In genomic region chr12:21528953-21529352, GRCh38 we compare ENCODE assay signal across 12 cellular contexts. TPM values are rescaled to one million over a fixed set of nuclear protein-coding genes. Genes with fewer than 3 reads are reported as not detected.
DNase-seq lines count a peak whose midpoint lies in the region; ATAC-seq lines count a peak whose summit lies in the region.
"Had no signal": no experiment of that assay in that cellular context is flagged by ENCODE, and none has a peak within 500 bp of the region (broad histone marks: within the 10 kb centered on the region; RNA-seq: fewer than 3 reads in every experiment).

No MANE protein-coding gene starts in this region.

- no peak for ATAC-seq in activated T-cell treated with anti-CD3 and anti-CD28 coated beads, Interleukin-2, amount 50 U/mL, for 72 hours (replicated peaks in 1 of 2)
- peak; percentile 50 to 61 for ATAC-seq in right cardiac atrium
- no peak for ATAC-seq in HG03342 (IDR thresholded peaks at IDR 0.05; ENCODE audit: unreplicated experiment)

- WGBS in right cardiac atrium = 57% methylated on average over 5 of the region's 5 CpGs

- H3K27me3 Mint-ChIP-seq in activated T-cell treated with anti-CD3 and anti-CD28 coated beads, Interleukin-2, amount 50 U/mL, for 72 hours (ENCODE audit: low read depth) = peaks cover 42% of the 10 kb centered on the region
- peaks cover 37% of the 10 kb centered on the region for H3K27me3 Mint-ChIP-seq in activated T-cell treated with anti-CD3 and anti-CD28 coated beads, Interleukin-2, amount 50 U/mL, for 24 hours
- peaks cover 27% of the 10 kb centered on the region for H3K27me3 Mint-ChIP-seq in activated T-helper 1 cell treated with anti-CD3 and anti-CD28 coated beads, Interleukin-12 subunit alpha, Interleukin-12 subunit beta, Interleukin-2, Interleukin-4 antibody, amounts not matched to agents 30 ng/mL and 10 ng/mL and 1 ng/mL, durations not matched to agents 14 hours and 24 hours and 36 hours (ENCODE audit: insufficient read depth)

- H3K27ac ChIP-seq in right cardiac atrium (ENCODE audit: low read length) (peak overlapping the region; percentile 8), skeletal muscle tissue (ENCODE audit: low read depth, low read length) (peak overlapping the region; percentile 41)

- H3K27me3 ChIP-seq in right cardiac atrium (ENCODE audit: control insufficient read depth, insufficient read depth) = no peaks in the 10 kb centered on the region
- peaks cover 0 to 2% (median 0%) of the 10 kb centered on the region in 3 donors for H3K27me3 ChIP-seq in skeletal muscle tissue (ENCODE audit: control insufficient read depth in 3 of 3, insufficient read depth in 3 of 3, low read length in 3 of 3)

- H3K4me3 ChIP-seq in right cardiac atrium (ENCODE audit: low read length) (no peak overlapping the region), skeletal muscle tissue (ENCODE audit: low read length in 3 of 3) (peak overlapping the region in 2 of 3 donors; percentile 25 to 74)

- H3K4me3 Mint-ChIP-seq in activated T-cell treated with anti-CD3 and anti-CD28 coated beads, Interleukin-2, amount 50 U/mL, for 72 hours = peak overlapping the region; percentile 62 to 82
- no peak overlapping the region for H3K4me3 Mint-ChIP-seq in activated T-cell treated with anti-CD3 and anti-CD28 coated beads, Interleukin-2, amount 50 U/mL, for 24 hours
- H3K4me3 Mint-ChIP-seq in activated T-helper 1 cell treated with anti-CD3 and anti-CD28 coated beads, Interleukin-12 subunit alpha, Interleukin-12 subunit beta, Interleukin-2, Interleukin-4 antibody, amounts not matched to agents 30 ng/mL and 10 ng/mL and 1 ng/mL, durations not matched to agents 14 hours and 24 hours and 36 hours = peak overlapping the region; percentile 68

- H3K36me3 ChIP-seq in skeletal muscle tissue (ENCODE audit: control insufficient read depth in 3 of 3, insufficient read depth in 3 of 3, low read length in 3 of 3) = peaks cover 4 to 5% (median 5%) of the 10 kb centered on the region in 3 donors

- H3K27ac Mint-ChIP-seq in activated T-cell treated with anti-CD3 and anti-CD28 coated beads, Interleukin-2, amount 50 U/mL, for 72 hours = no peak overlapping the region
- H3K27ac Mint-ChIP-seq in activated T-cell treated with anti-CD3 and anti-CD28 coated beads, Interleukin-2, amount 50 U/mL, for 24 hours = no peak overlapping the region
- no peak overlapping the region for H3K27ac Mint-ChIP-seq in activated T-helper 1 cell treated with anti-CD3 and anti-CD28 coated beads, Interleukin-12 subunit alpha, Interleukin-12 subunit beta, Interleukin-2, Interleukin-4 antibody, amounts not matched to agents 30 ng/mL and 10 ng/mL and 1 ng/mL, durations not matched to agents 14 hours and 24 hours and 36 hours

- H3K9me3 ChIP-seq in right cardiac atrium (ENCODE audit: control insufficient read depth, low read length) (no peaks in the 10 kb centered on the region), skeletal muscle tissue (ENCODE audit: control insufficient read depth in 3 of 3, low read length in 3 of 3) (peaks cover 0 to 2% (median 0%) of the 10 kb centered on the region in 3 donors)

- H3K9me3 Mint-ChIP-seq in activated T-cell treated with anti-CD3 and anti-CD28 coated beads, Interleukin-2, amount 50 U/mL, for 72 hours = peaks cover 4 to 9% of the 10 kb centered on the region in 2 donors
- peaks cover 6% of the 10 kb centered on the region for H3K9me3 Mint-ChIP-seq in activated T-cell treated with anti-CD3 and anti-CD28 coated beads, Interleukin-2, amount 50 U/mL, for 24 hours
- H3K9me3 Mint-ChIP-seq in activated T-helper 1 cell treated with anti-CD3 and anti-CD28 coated beads, Interleukin-12 subunit alpha, Interleukin-12 subunit beta, Interleukin-2, Interleukin-4 antibody, amounts not matched to agents 30 ng/mL and 10 ng/mL and 1 ng/mL, durations not matched to agents 14 hours and 24 hours and 36 hours = peaks cover 9% of the 10 kb centered on the region

- peaks cover 7 to 11% of the 10 kb centered on the region in 2 donors for H3K36me3 Mint-ChIP-seq in activated T-cell treated with anti-CD3 and anti-CD28 coated beads, Interleukin-2, amount 50 U/mL, for 72 hours (ENCODE audit: insufficient read depth in 2 of 2)
- H3K36me3 Mint-ChIP-seq in activated T-cell treated with anti-CD3 and anti-CD28 coated beads, Interleukin-2, amount 50 U/mL, for 24 hours (ENCODE audit: low read depth) = no peaks in the 10 kb centered on the region
- peaks cover 2% of the 10 kb centered on the region for H3K36me3 Mint-ChIP-seq in activated T-helper 1 cell treated with anti-CD3 and anti-CD28 coated beads, Interleukin-12 subunit alpha, Interleukin-12 subunit beta, Interleukin-2, Interleukin-4 antibody, amounts not matched to agents 30 ng/mL and 10 ng/mL and 1 ng/mL, durations not matched to agents 14 hours and 24 hours and 36 hours (ENCODE audit: low read depth)

- peaks cover 12% of the 10 kb centered on the region for H3K4me1 Mint-ChIP-seq in activated T-cell treated with anti-CD3 and anti-CD28 coated beads, Interleukin-2, amount 50 U/mL, for 72 hours (ENCODE audit: low read depth)
- peaks cover 10% of the 10 kb centered on the region for H3K4me1 Mint-ChIP-seq in activated T-cell treated with anti-CD3 and anti-CD28 coated beads, Interleukin-2, amount 50 U/mL, for 24 hours (ENCODE audit: low read depth)
- peaks cover 5% of the 10 kb centered on the region for H3K4me1 Mint-ChIP-seq in activated T-helper 1 cell treated with anti-CD3 and anti-CD28 coated beads, Interleukin-12 subunit alpha, Interleukin-12 subunit beta, Interleukin-2, Interleukin-4 antibody, amounts not matched to agents 30 ng/mL and 10 ng/mL and 1 ng/mL, durations not matched to agents 14 hours and 24 hours and 36 hours (ENCODE audit: low read depth)

- intact Hi-C loops in activated T-helper 1 cell treated with anti-CD3 and anti-CD28 coated beads, Interleukin-12 subunit alpha, Interleukin-12 subunit beta, Interleukin-2, Interleukin-4 antibody, amounts not matched to agents 30 ng/mL and 10 ng/mL and 1 ng/mL, durations not matched to agents 14 hours and 24 hours and 36 hours (cut with micrococcal nuclease) = loop anchor here (1.0 to 5.0 kb wide), 2 partner anchors 28 to 113 kb away; partner anchors contain the start of genes GOLT1B and RECQL
- intact Hi-C loops in right cardiac atrium (cut with DNase I) = no loop called here

- peak overlapping the region; percentile 10 to 59 (median 28) for H3K9ac ChIP-seq in skeletal muscle tissue (ENCODE audit: low read depth in 1 of 3, low read length in 3 of 3)

- H3K4me1 ChIP-seq in right cardiac atrium (ENCODE audit: control insufficient read depth, insufficient read depth, low read length) = no peaks in the 10 kb centered on the region
- peaks cover 13 to 16% (median 15%) of the 10 kb centered on the region in 3 donors for H3K4me1 ChIP-seq in skeletal muscle tissue (ENCODE audit: control insufficient read depth in 3 of 3, insufficient read depth in 3 of 3, low read length in 3 of 3)

- DNase-seq in activated T-cell treated with anti-CD3 and anti-CD28 coated beads, Interleukin-2, amount 50 U/mL, for 72 hours = no peak
- no peak for DNase-seq in activated T-cell treated with anti-CD3 and anti-CD28 coated beads, Interleukin-2, amount 50 U/mL, for 24 hours
- no peak for DNase-seq in activated T-helper 1 cell treated with anti-CD3 and anti-CD28 coated beads, Interleukin-12 subunit alpha, Interleukin-12 subunit beta, Interleukin-2, Interleukin-4 antibody, amounts not matched to agents 30 ng/mL and 10 ng/mL and 1 ng/mL, durations not matched to agents 14 hours and 24 hours and 36 hours (ENCODE audit: low spot score)
- DNase-seq in right cardiac atrium = no peak
- no peak for DNase-seq in HT-29 (ENCODE audit: low spot score)
- DNase-seq in stimulated activated naive CD4-positive, alpha-beta T cell (lab: John Stamatoyannopoulos, UW) = no peak
- DNase-seq: activated CD4-positive, alpha-beta T cell treated with anti-CD3 and anti-CD28 coated beads, Interleukin-2, amount 50 U/mL, for 48 hours; cortex of kidney; NCI-H2227 treated with DMSO at 0.1 percent for 48 hours; OCI-M1 had no signal

RNA-seq across cellular contexts. Expression of gene SPX, which starts 2.9 kb away (rescaled TPM):
- 1 to 10 TPM; 1.6 to 2.8 TPM for total RNA-seq in activated T-cell treated with anti-CD3 and anti-CD28 coated beads, Interleukin-2, amount 50 U/mL, for 72 hours
- 0.49 and 1.0 TPM in 2 replicates for total RNA-seq in activated T-helper 1 cell treated with anti-CD3 and anti-CD28 coated beads, Interleukin-12 subunit alpha, Interleukin-12 subunit beta, Interleukin-2, Interleukin-4 antibody, amounts not matched to agents 30 ng/mL and 10 ng/mL and 1 ng/mL, durations not matched to agents 14 hours and 24 hours and 36 hours
- 10 to 100 TPM in 1 of 4 donors, 1 to 10 TPM in 3; 3.9 to 11.7 (median 6.9) TPM for total RNA-seq in right cardiac atrium
- polyA plus RNA-seq in right cardiac atrium = 9.6 TPM
- 7.8 TPM for total RNA-seq in skeletal muscle tissue
- total RNA-seq in HT-29 (2014; rRNA removed; shearing (Covaris generic)) = not detected in 2 replicates

RNA-seq across cellular contexts. Expression of gene GOLT1B, which starts 27.4 kb away (rescaled TPM):
- total RNA-seq in activated T-cell treated with anti-CD3 and anti-CD28 coated beads, Interleukin-2, amount 50 U/mL, for 72 hours = 10 to 100 TPM; 46.3 to 51.2 TPM
- 42.6 and 46.5 TPM in 2 replicates for total RNA-seq in activated T-helper 1 cell treated with anti-CD3 and anti-CD28 coated beads, Interleukin-12 subunit alpha, Interleukin-12 subunit beta, Interleukin-2, Interleukin-4 antibody, amounts not matched to agents 30 ng/mL and 10 ng/mL and 1 ng/mL, durations not matched to agents 14 hours and 24 hours and 36 hours
- total RNA-seq in right cardiac atrium (10 to 100 TPM; 19.2 to 27.9 (median 22.3) TPM), skeletal muscle tissue (27.1 TPM)
- polyA plus RNA-seq in right cardiac atrium = 16.8 TPM
- 12.2 and 69.1 TPM in 2 replicates for total RNA-seq in HT-29 (2014; rRNA removed; shearing (Covaris generic))

RNA-seq across cellular contexts. Expression of gene RECQL, which starts 27.5 kb away (rescaled TPM):
- total RNA-seq in activated T-cell treated with anti-CD3 and anti-CD28 coated beads, Interleukin-2, amount 50 U/mL, for 72 hours = 10 to 100 TPM; 92.7 to 93.4 TPM
- 56.4 and 60.6 TPM in 2 replicates for total RNA-seq in activated T-helper 1 cell treated with anti-CD3 and anti-CD28 coated beads, Interleukin-12 subunit alpha, Interleukin-12 subunit beta, Interleukin-2, Interleukin-4 antibody, amounts not matched to agents 30 ng/mL and 10 ng/mL and 1 ng/mL, durations not matched to agents 14 hours and 24 hours and 36 hours
- total RNA-seq in right cardiac atrium (10 to 100 TPM; 18.3 to 21.1 (median 20.3) TPM), skeletal muscle tissue (32.4 TPM)
- polyA plus RNA-seq in right cardiac atrium = 9.2 TPM
- total RNA-seq in HT-29 (2014; rRNA removed; shearing (Covaris generic)) = 11.3 and 15.2 TPM in 2 replicates

Comparison
In these comparisons a context has a peak if more than half of its experiments do, and no peak if none do; other contexts are left out.
1. ATAC-seq: peak in right cardiac atrium (2 of 2); none in activated T-cell treated with anti-CD3 and anti-CD28 coated beads, Interleukin-2, amount 50 U/mL, for 72 hours (0 of 2) and HG03342 (single experiment).